ENCODE assay signal across 1 cellular context in the genomic region with DNA sequence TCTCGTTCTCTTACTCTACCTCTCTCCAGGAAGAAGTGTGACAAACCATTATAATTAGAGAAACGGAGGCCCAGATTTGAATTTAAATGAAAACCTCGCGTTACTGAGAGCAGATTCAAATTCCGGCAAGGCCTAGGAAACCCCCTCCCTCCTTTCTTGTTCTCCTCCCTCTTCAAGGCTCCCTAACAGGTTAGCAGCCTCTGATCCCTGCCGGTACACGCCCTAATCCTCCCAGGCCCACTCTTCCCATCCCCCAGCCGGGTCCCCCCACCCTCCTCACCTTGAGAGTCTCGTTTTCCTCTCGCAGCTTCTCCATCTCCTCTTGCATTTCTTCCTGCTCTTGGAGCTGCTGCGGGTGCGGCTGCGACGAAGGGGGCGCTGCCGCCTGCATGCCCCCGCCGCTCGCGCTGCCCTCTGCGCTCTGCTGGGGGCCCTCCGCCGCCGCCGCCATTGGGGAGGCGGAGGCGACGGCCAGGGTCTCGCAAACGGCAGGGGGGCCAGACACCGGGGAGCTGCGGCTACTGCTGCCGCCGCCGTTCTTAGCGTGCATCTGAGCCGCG.
TF ChIP-seq lines count a peak whose summit lies in the region.

No MANE protein-coding gene starts in this region.

TF ChIP-seq in H1, 55 proteins besides CTCF, POLR2A, EP300 and RAD21 (continued from another document):
- TF ChIP-seq ZNF274 (IDR thresholded peaks at IDR 0.05; ENCODE audit: borderline replicate concordance, extremely low read depth, low read length) (no peak), SIX5 (IDR thresholded peaks at IDR 0.05; ENCODE audit: low read depth, low read length) (no peak), SP1 (IDR thresholded peaks at IDR 0.05; ENCODE audit: low read depth, low read length) (0 out of 2 replicates have a peak, but pooled peaks have one; percentile 20), SP2 (IDR thresholded peaks at IDR 0.05; ENCODE audit: low read length) (no peak), SP4 (IDR thresholded peaks at IDR 0.05; ENCODE audit: low read length) (no peak), TAF1 (IDR thresholded peaks at IDR 0.05; ENCODE audit: low read depth, low read length) (no peak), SIRT6 (IDR thresholded peaks at IDR 0.05; ENCODE audit: low read length) (no peak), YY1 (IDR thresholded peaks at IDR 0.05; ENCODE audit: low read depth, low read length) (peak; percentile 80), ASH2L (IDR thresholded peaks at IDR 0.05; ENCODE audit: low read length) (no peak), CHD2 (IDR thresholded peaks at IDR 0.05; ENCODE audit: low read length) (peak; percentile 78), TCF12 (IDR thresholded peaks at IDR 0.05; ENCODE audit: low read depth, low read length) (no peak), HDAC2 (IDR thresholded peaks at IDR 0.05; ENCODE audit: borderline replicate concordance in 1 of 2, low read depth in 2 of 2, low read length in 2 of 2) (0 out of 4 replicates have a peak, but pooled peaks of 1 of the 2 experiments have one; percentile 19), SAP30 (IDR thresholded peaks at IDR 0.05; ENCODE audit: insufficient read depth, insufficient replicate concordance, low read length) (no peak), CREB1 (IDR thresholded peaks at IDR 0.05) (no peak; the same call in 1 of the 2 replicates), POU5F1 (IDR thresholded peaks at IDR 0.05; ENCODE audit: low read depth, low read length) (no peak), MAFK (IDR thresholded peaks at IDR 0.05; ENCODE audit: low read depth, low read length) (no peak), CBX5 (IDR thresholded peaks at IDR 0.05; ENCODE audit: low read depth, low read length) (no peak), GTF2F1 (IDR thresholded peaks at IDR 0.05; ENCODE audit: borderline replicate concordance, low read depth, low read length) (no peak), HDAC6 (IDR thresholded peaks at IDR 0.05; ENCODE audit: low read depth, low read length) (no peak), JUND (IDR thresholded peaks at IDR 0.05; ENCODE audit: low read length) (no peak), NANOG (IDR thresholded peaks at IDR 0.05; ENCODE audit: insufficient read depth, low read depth, low read length, poor library complexity, severe bottlenecking) (no peak), BCL11A (IDR thresholded peaks at IDR 0.05; ENCODE audit: low read depth in 2 of 2, low read length in 2 of 2) (no peak), KDM4A (IDR thresholded peaks at IDR 0.05; ENCODE audit: low read depth, low read length, severe bottlenecking) (no peak), KDM1A (IDR thresholded peaks at IDR 0.05; ENCODE audit: borderline replicate concordance, low read length) (no peak; the same call in 1 of the 2 replicates), NRF1 (IDR thresholded peaks at IDR 0.05; ENCODE audit: low read depth, low read length) (no peak), SIN3A (conservative IDR thresholded peaks at IDR 0.05 in 1 of 2, IDR thresholded peaks at IDR 0.05 in 1 of 2; ENCODE audit: low read depth in 1 of 2, low read length in 2 of 2) (no peak), KDM5A (IDR thresholded peaks at IDR 0.05; ENCODE audit: low read length) (no peak), CBX8 (IDR thresholded peaks at IDR 0.05; ENCODE audit: borderline replicate concordance, low read depth, low read length) (no peak), CTBP2 (IDR thresholded peaks at IDR 0.05; ENCODE audit: borderline replicate concordance, insufficient read depth, insufficient read length, low read length) (peak; percentile 36), BRCA1 (IDR thresholded peaks at IDR 0.05; ENCODE audit: low read depth, low read length) (no peak; the same call in 1 of the 2 replicates), RNF2 (IDR thresholded peaks at IDR 0.05; ENCODE audit: borderline replicate concordance, low read depth, low read length, missing control alignments, poor library complexity, severe bottlenecking) (no peak), EGR1 (IDR thresholded peaks at IDR 0.05; ENCODE audit: borderline replicate concordance, low read depth, low read length) (no peak), PHF8 (conservative IDR thresholded peaks at IDR 0.05; ENCODE audit: low read depth, low read length) (peak; percentile 24; the same call in 1 of the 2 replicates), SRF (IDR thresholded peaks at IDR 0.05; ENCODE audit: low read depth, low read length) (no peak), EZH2 (IDR thresholded peaks at IDR 0.05; ENCODE audit: low read depth, low read length, severe bottlenecking) (no peak), TAF7 (optimal IDR thresholded peaks at IDR 0.05; ENCODE audit: borderline replicate concordance, low read depth, low read length) (no peak), RXRA (IDR thresholded peaks at IDR 0.05; ENCODE audit: insufficient read depth, low read depth, low read length) (no peak), RBBP5 (IDR thresholded peaks at IDR 0.05; ENCODE audit: borderline replicate concordance, low read depth, low read length) (no peak), BACH1 (IDR thresholded peaks at IDR 0.05; ENCODE audit: low read length) (no peak), CHD1 (IDR thresholded peaks at IDR 0.05; ENCODE audit: low read depth, low read length) (no peak), JUN (IDR thresholded peaks at IDR 0.05; ENCODE audit: low read depth, low read length) (no peak), FOSL1 (IDR thresholded peaks at IDR 0.05; ENCODE audit: insufficient read depth, low read depth, low read length) (no peak), POLR2AphosphoS5 (IDR thresholded peaks at IDR 0.05; ENCODE audit: low read depth, low read length) (peak; percentile 85; the same call in 1 of the 2 replicates), TEAD4 (IDR thresholded peaks at IDR 0.05; ENCODE audit: low read depth, low read length) (no peak), GABPA (IDR thresholded peaks at IDR 0.05; ENCODE audit: borderline replicate concordance, insufficient read depth, low read length) (no peak), CEBPB (IDR thresholded peaks at IDR 0.05; ENCODE audit: low read depth, low read length) (no peak)
- TF ChIP-seq, protein P1, sequence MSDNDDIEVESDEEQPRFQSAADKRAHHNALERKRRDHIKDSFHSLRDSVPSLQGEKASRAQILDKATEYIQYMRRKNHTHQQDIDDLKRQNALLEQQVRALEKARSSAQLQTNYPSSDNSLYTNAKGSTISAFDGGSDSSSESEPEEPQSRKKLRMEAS (IDR thresholded peaks at IDR 0.05) = peak; percentile 39; the same call in 1 of the 2 replicates
- TF ChIP-seq, protein P2, sequence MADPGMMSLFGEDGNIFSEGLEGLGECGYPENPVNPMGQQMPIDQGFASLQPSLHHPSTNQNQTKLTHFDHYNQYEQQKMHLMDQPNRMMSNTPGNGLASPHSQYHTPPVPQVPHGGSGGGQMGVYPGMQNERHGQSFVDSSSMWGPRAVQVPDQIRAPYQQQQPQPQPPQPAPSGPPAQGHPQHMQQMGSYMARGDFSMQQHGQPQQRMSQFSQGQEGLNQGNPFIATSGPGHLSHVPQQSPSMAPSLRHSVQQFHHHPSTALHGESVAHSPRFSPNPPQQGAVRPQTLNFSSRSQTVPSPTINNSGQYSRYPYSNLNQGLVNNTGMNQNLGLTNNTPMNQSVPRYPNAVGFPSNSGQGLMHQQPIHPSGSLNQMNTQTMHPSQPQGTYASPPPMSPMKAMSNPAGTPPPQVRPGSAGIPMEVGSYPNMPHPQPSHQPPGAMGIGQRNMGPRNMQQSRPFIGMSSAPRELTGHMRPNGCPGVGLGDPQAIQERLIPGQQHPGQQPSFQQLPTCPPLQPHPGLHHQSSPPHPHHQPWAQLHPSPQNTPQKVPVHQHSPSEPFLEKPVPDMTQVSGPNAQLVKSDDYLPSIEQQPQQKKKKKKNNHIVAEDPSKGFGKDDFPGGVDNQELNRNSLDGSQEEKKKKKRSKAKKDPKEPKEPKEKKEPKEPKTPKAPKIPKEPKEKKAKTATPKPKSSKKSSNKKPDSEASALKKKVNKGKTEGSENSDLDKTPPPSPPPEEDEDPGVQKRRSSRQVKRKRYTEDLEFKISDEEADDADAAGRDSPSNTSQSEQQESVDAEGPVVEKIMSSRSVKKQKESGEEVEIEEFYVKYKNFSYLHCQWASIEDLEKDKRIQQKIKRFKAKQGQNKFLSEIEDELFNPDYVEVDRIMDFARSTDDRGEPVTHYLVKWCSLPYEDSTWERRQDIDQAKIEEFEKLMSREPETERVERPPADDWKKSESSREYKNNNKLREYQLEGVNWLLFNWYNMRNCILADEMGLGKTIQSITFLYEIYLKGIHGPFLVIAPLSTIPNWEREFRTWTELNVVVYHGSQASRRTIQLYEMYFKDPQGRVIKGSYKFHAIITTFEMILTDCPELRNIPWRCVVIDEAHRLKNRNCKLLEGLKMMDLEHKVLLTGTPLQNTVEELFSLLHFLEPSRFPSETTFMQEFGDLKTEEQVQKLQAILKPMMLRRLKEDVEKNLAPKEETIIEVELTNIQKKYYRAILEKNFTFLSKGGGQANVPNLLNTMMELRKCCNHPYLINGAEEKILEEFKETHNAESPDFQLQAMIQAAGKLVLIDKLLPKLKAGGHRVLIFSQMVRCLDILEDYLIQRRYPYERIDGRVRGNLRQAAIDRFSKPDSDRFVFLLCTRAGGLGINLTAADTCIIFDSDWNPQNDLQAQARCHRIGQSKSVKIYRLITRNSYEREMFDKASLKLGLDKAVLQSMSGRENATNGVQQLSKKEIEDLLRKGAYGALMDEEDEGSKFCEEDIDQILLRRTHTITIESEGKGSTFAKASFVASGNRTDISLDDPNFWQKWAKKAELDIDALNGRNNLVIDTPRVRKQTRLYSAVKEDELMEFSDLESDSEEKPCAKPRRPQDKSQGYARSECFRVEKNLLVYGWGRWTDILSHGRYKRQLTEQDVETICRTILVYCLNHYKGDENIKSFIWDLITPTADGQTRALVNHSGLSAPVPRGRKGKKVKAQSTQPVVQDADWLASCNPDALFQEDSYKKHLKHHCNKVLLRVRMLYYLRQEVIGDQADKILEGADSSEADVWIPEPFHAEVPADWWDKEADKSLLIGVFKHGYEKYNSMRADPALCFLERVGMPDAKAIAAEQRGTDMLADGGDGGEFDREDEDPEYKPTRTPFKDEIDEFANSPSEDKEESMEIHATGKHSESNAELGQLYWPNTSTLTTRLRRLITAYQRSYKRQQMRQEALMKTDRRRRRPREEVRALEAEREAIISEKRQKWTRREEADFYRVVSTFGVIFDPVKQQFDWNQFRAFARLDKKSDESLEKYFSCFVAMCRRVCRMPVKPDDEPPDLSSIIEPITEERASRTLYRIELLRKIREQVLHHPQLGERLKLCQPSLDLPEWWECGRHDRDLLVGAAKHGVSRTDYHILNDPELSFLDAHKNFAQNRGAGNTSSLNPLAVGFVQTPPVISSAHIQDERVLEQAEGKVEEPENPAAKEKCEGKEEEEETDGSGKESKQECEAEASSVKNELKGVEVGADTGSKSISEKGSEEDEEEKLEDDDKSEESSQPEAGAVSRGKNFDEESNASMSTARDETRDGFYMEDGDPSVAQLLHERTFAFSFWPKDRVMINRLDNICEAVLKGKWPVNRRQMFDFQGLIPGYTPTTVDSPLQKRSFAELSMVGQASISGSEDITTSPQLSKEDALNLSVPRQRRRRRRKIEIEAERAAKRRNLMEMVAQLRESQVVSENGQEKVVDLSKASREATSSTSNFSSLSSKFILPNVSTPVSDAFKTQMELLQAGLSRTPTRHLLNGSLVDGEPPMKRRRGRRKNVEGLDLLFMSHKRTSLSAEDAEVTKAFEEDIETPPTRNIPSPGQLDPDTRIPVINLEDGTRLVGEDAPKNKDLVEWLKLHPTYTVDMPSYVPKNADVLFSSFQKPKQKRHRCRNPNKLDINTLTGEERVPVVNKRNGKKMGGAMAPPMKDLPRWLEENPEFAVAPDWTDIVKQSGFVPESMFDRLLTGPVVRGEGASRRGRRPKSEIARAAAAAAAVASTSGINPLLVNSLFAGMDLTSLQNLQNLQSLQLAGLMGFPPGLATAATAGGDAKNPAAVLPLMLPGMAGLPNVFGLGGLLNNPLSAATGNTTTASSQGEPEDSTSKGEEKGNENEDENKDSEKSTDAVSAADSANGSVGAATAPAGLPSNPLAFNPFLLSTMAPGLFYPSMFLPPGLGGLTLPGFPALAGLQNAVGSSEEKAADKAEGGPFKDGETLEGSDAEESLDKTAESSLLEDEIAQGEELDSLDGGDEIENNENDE (IDR thresholded peaks at IDR 0.05; ENCODE audit: insufficient replicate concordance, low read length) = no peak
- TF ChIP-seq, protein P3, sequence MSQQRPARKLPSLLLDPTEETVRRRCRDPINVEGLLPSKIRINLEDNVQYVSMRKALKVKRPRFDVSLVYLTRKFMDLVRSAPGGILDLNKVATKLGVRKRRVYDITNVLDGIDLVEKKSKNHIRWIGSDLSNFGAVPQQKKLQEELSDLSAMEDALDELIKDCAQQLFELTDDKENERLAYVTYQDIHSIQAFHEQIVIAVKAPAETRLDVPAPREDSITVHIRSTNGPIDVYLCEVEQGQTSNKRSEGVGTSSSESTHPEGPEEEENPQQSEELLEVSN (IDR thresholded peaks at IDR 0.05) = 0 out of 2 replicates have a peak, but pooled peaks have one; percentile 1
- TF ChIP-seq, protein P4, sequence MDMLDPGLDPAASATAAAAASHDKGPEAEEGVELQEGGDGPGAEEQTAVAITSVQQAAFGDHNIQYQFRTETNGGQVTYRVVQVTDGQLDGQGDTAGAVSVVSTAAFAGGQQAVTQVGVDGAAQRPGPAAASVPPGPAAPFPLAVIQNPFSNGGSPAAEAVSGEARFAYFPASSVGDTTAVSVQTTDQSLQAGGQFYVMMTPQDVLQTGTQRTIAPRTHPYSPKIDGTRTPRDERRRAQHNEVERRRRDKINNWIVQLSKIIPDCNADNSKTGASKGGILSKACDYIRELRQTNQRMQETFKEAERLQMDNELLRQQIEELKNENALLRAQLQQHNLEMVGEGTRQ (IDR thresholded peaks at IDR 0.05; ENCODE audit: low read length) = no peak
- TF ChIP-seq, protein P5, sequence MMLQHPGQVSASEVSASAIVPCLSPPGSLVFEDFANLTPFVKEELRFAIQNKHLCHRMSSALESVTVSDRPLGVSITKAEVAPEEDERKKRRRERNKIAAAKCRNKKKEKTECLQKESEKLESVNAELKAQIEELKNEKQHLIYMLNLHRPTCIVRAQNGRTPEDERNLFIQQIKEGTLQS (IDR thresholded peaks at IDR 0.05; ENCODE audit: insufficient read depth, low read depth, low read length) = no peak
- TF ChIP-seq, protein P6, sequence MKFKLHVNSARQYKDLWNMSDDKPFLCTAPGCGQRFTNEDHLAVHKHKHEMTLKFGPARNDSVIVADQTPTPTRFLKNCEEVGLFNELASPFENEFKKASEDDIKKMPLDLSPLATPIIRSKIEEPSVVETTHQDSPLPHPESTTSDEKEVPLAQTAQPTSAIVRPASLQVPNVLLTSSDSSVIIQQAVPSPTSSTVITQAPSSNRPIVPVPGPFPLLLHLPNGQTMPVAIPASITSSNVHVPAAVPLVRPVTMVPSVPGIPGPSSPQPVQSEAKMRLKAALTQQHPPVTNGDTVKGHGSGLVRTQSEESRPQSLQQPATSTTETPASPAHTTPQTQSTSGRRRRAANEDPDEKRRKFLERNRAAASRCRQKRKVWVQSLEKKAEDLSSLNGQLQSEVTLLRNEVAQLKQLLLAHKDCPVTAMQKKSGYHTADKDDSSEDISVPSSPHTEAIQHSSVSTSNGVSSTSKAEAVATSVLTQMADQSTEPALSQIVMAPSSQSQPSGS (IDR thresholded peaks at IDR 0.05; ENCODE audit: low read length) = no peak
